ENCODE assay signal across 8 cellular contexts in the genomic region with DNA sequence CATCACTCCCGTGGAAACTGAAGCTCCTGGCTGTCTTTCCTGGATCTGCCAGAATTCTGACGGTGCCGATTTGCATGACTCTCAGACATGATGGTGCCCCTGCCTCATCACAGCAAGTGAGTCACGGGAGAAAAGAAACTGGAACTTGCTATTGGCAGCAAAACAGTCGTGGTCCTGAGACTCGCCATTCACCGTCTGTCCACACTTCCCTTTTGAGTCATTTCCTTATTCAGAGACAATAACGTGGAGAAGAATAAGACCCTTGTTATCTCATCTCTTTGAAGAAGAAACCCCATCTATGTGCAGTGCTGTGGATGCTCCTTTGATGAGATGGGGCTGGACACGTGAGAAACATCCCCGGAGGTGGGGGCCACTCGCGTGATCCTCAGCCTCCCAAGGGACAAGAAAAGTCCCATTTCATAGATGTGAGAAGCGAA. TPM values are rescaled to one million over a fixed set of nuclear protein-coding genes. Genes with fewer than 3 reads are reported as not detected.
DNase-seq lines count a peak whose midpoint lies in the region; ATAC-seq, FAIRE-seq and TF ChIP-seq lines count a peak whose summit lies in the region.

No MANE protein-coding gene starts in this region.

- peak overlapping the region; percentile 58 for H3K4me3 ChIP-seq in CD4-positive, CD25-positive, alpha-beta regulatory T cell (ENCODE audit: low read depth, low read length)

- peaks cover 3% of the 10 kb centered on the region for H3K27me3 ChIP-seq in CD4-positive, CD25-positive, alpha-beta regulatory T cell (ENCODE audit: control insufficient read depth, insufficient read depth, low read length)

- POLR2A ChIA-PET in activated CD8-positive, alpha-beta T cell treated with anti-CD3 and anti-CD28 coated beads for 36 hours (lab: Charles Lee): interaction anchor here (1.4 kb wide), 1 partner anchor 10 kb away, joined by 3 read pairs; no protein-coding TSS in a partner anchor

- no peaks in the 10 kb centered on the region for H3K9me3 Mint-ChIP-seq in CD4-positive, CD25-positive, alpha-beta regulatory T cell
- no peaks in the 10 kb centered on the region for H3K9me3 Mint-ChIP-seq in activated CD8-positive, alpha-beta T cell treated with anti-CD3 and anti-CD28 coated beads for 36 hours

- H3K27ac Mint-ChIP-seq in CD4-positive, CD25-positive, alpha-beta regulatory T cell: peak overlapping the region in 1 of 3 donors; percentile 33
- H3K27ac Mint-ChIP-seq in activated CD8-positive, alpha-beta T cell treated with anti-CD3 and anti-CD28 coated beads for 36 hours: peak overlapping the region; percentile 55

- TF ChIP-seq CTCF in activated CD8-positive, alpha-beta T cell treated with anti-CD3 and anti-CD28 coated beads for 36 hours (IDR thresholded peaks at IDR 0.05): no peak
- no peak for TF ChIP-seq CTCF in D721Med (IDR thresholded peaks at IDR 0.05; ENCODE audit: insufficient read depth, missing control alignments)

- H3K27me3 Mint-ChIP-seq in CD4-positive, CD25-positive, alpha-beta regulatory T cell: peaks cover 31% of the 10 kb centered on the region
- no peaks in the 10 kb centered on the region for H3K27me3 Mint-ChIP-seq in activated CD8-positive, alpha-beta T cell treated with anti-CD3 and anti-CD28 coated beads for 36 hours

- H3K36me3 Mint-ChIP-seq in CD4-positive, CD25-positive, alpha-beta regulatory T cell: no peaks in the 10 kb centered on the region
- no peaks in the 10 kb centered on the region for H3K36me3 Mint-ChIP-seq in activated CD8-positive, alpha-beta T cell treated with anti-CD3 and anti-CD28 coated beads for 36 hours (ENCODE audit: low read depth)

- no peaks in the 10 kb centered on the region for H3K36me3 ChIP-seq in CD4-positive, CD25-positive, alpha-beta regulatory T cell (ENCODE audit: control insufficient read depth, insufficient read depth, low read length)

- CTCF ChIA-PET in activated CD8-positive, alpha-beta T cell treated with anti-CD3 and anti-CD28 coated beads for 36 hours (lab: Charles Lee): no interaction called here

- H3K9me3 ChIP-seq in CD4-positive, CD25-positive, alpha-beta regulatory T cell (ENCODE audit: control insufficient read depth in 2 of 2, low read length in 2 of 2): no peaks in the 10 kb centered on the region

- peaks cover 6% of the 10 kb centered on the region for H3K4me1 ChIP-seq in CD4-positive, CD25-positive, alpha-beta regulatory T cell (ENCODE audit: control insufficient read depth, insufficient read depth, low read length, poor library complexity, severe bottlenecking)

- intact Hi-C loops in activated CD8-positive, alpha-beta T cell treated with anti-CD3 and anti-CD28 coated beads for 36 hours (cut with micrococcal nuclease): no loop called here

- peak; percentile 28 to 30 for ATAC-seq in CD4-positive, CD25-positive, alpha-beta regulatory T cell (ENCODE audit: low read depth in 2 of 2)
- ATAC-seq in HG03342 (IDR thresholded peaks at IDR 0.05; ENCODE audit: unreplicated experiment): peak; percentile 58
- ATAC-seq in activated CD8-positive, alpha-beta T cell treated with anti-CD3 and anti-CD28 coated beads for 36 hours: peak; percentile 49
- no peak for ATAC-seq in GM21737 (IDR thresholded peaks at IDR 0.05; ENCODE audit: unreplicated experiment)

- FAIRE-seq in D721Med (lab: Jason Lieb, UNC): no peak

- no peak overlapping the region for H3K27ac ChIP-seq in CD4-positive, CD25-positive, alpha-beta regulatory T cell (ENCODE audit: insufficient read depth, low read length, poor library complexity, severe bottlenecking)

- DNase-seq in CD4-positive, CD25-positive, alpha-beta regulatory T cell: peak in 1 of 3 donors; percentile 14
- peak; percentile 57 for DNase-seq in GM19238 (ENCODE audit: insufficient read length, low spot score)
- peak; percentile 36 for DNase-seq in activated CD8-positive, alpha-beta T cell treated with anti-CD3 and anti-CD28 coated beads for 36 hours
- peak; percentile 29 for DNase-seq in putamen (ENCODE audit: low spot score)
- no peak for DNase-seq in NCI-H1105 treated with DMSO at 0.1 percent for 48 hours (lab: John Stamatoyannopoulos, UW)
- DNase-seq in D721Med (ENCODE audit: insufficient read length, low spot score): no peak

- H3K4me3 Mint-ChIP-seq in CD4-positive, CD25-positive, alpha-beta regulatory T cell: peak overlapping the region; percentile 0 to 62 (median 41)
- peak overlapping the region; percentile 50 for H3K4me3 Mint-ChIP-seq in activated CD8-positive, alpha-beta T cell treated with anti-CD3 and anti-CD28 coated beads for 36 hours

- H3K4me1 Mint-ChIP-seq in CD4-positive, CD25-positive, alpha-beta regulatory T cell: peaks cover 11 to 29% (median 15%) of the 10 kb centered on the region in 4 donors
- peaks cover 22% of the 10 kb centered on the region for H3K4me1 Mint-ChIP-seq in activated CD8-positive, alpha-beta T cell treated with anti-CD3 and anti-CD28 coated beads for 36 hours (ENCODE audit: low read depth)

RNA-seq across cellular contexts. Expression of a gene that starts 4.2 kb away (rescaled TPM):
- not detected for total RNA-seq in CD4-positive, CD25-positive, alpha-beta regulatory T cell
- polyA plus RNA-seq in CD4-positive, CD25-positive, alpha-beta regulatory T cell: not detected
- not detected for total RNA-seq in activated CD8-positive, alpha-beta T cell treated with anti-CD3 and anti-CD28 coated beads for 36 hours

RNA-seq across cellular contexts. Expression of a gene that starts 30.6 kb away (rescaled TPM):
- total RNA-seq in CD4-positive, CD25-positive, alpha-beta regulatory T cell: 40.8 TPM
- 10 to 100 TPM; 52.7 to 97.3 (median 79.0) TPM for polyA plus RNA-seq in CD4-positive, CD25-positive, alpha-beta regulatory T cell
- under 1 TPM in 1 of 2 experiments, not detected in 1; 0.23 TPM for total RNA-seq in activated CD8-positive, alpha-beta T cell treated with anti-CD3 and anti-CD28 coated beads for 36 hours

Comparison
In these comparisons a context has a peak if more than half of its experiments do, and no peak if none do; other contexts are left out.
1. DNase-seq: peak in GM19238 (single experiment), activated CD8-positive, alpha-beta T cell treated with anti-CD3 and anti-CD28 coated beads for 36 hours (single experiment) and putamen (single experiment); none in NCI-H1105 treated with DMSO at 0.1 percent for 48 hours (single experiment) and D721Med (single experiment).
2. RNA of a gene that starts 30.6 kb away (total RNA-seq): 40.8 TPM in CD4-positive, CD25-positive, alpha-beta regulatory T cell (single experiment); 0.23 TPM in activated CD8-positive, alpha-beta T cell treated with anti-CD3 and anti-CD28 coated beads for 36 hours; every median in the first group is over 10 times any median in the second.